8 cellular contexts compared by ENCODE assay signal in genomic region chr16:90008708-90009145, GRCh38. TPM values are rescaled to one million over a fixed set of nuclear protein-coding genes. Genes with fewer than 3 reads are reported as not detected.
A peak's percentile ranks its signal among the peaks of the same experiment; 100 is the strongest.
DNase-seq lines count a peak whose midpoint lies in the region; ATAC-seq and TF ChIP-seq lines count a peak whose summit lies in the region.

No MANE protein-coding gene starts in this region.

- TF ChIP-seq CTCF in WTC11 (IDR thresholded peaks at IDR 0.05), result no peak

- peaks cover 4% of the 10 kb centered on the region; the same call in 1 of the 2 replicates for H3K4me1 Mint-ChIP-seq in WTC11

- H3K9me3 Mint-ChIP-seq in WTC11, result no peaks in the 10 kb centered on the region

- CTCF ChIA-PET in WTC11 (lab: Charles Lee), result no interaction called here

- H3K36me3 Mint-ChIP-seq in WTC11, result peaks cover 4% of the 10 kb centered on the region

- ATAC-seq in WTC11 (no peak), HG03025 (IDR thresholded peaks at IDR 0.05; ENCODE audit: low FRiP score, unreplicated experiment) (no peak)

- DNase-seq in DMS 273 (lab: John Stamatoyannopoulos, UW; ENCODE audit: unreplicated experiment) (peak; percentile 41), DMS 273 treated with DMSO at 0.1 percent for 48 hours (lab: John Stamatoyannopoulos, UW) (no peak), superior temporal gyrus (ENCODE audit: extremely low spot score) (peak; percentile 18), WTC11 (ENCODE audit: low spot score) (no peak), SHP77 treated with DMSO at 0.1 percent for 48 hours (lab: John Stamatoyannopoulos, UW) (no peak)
- DNase-seq in activated CD4-positive, CD25-positive, alpha-beta regulatory T cell (lab: John Stamatoyannopoulos, UW), result peak; percentile 16 to 32 (median 26)
- DNase-seq in effector CD4-positive, alpha-beta T cell, result peak; percentile 30

- H3K27me3 Mint-ChIP-seq in WTC11 (ENCODE audit: low read depth), result no peaks in the 10 kb centered on the region

- no peak overlapping the region for H3K27ac Mint-ChIP-seq in WTC11

- POLR2A ChIA-PET in WTC11 (lab: Charles Lee), result no interaction called here

- H3K4me3 Mint-ChIP-seq in WTC11, result no peak overlapping the region

TF ChIP-seq in WTC11, 78 proteins besides CTCF, POLR2A, EP300 and RAD21:
- TF ChIP-seq ATF2 (CRISPR knock-in tag; IDR thresholded peaks at IDR 0.05; ENCODE audit: borderline replicate concordance, low read depth) (no peak), AFF4 (CRISPR knock-in tag; IDR thresholded peaks at IDR 0.05; ENCODE audit: borderline replicate concordance) (no peak), ZNF512 (CRISPR knock-in tag; IDR thresholded peaks at IDR 0.05; ENCODE audit: borderline replicate concordance) (no peak), ATF1 (CRISPR knock-in tag; IDR thresholded peaks at IDR 0.05) (no peak), FOXJ3 (CRISPR knock-in tag; IDR thresholded peaks at IDR 0.05; ENCODE audit: borderline replicate concordance) (no peak), SMAD3 (CRISPR knock-in tag; IDR thresholded peaks at IDR 0.05; ENCODE audit: borderline replicate concordance) (no peak)

RNA-seq across cellular contexts. Expression of gene DBNDD1, which starts 10.5 kb away (rescaled TPM):
- total RNA-seq in WTC11 (2021), result 74.8 to 77.0 TPM (median 75.0 TPM) in 3 replicates

Comparison
In these comparisons a context has a peak if more than half of its experiments do, and no peak if none do; other contexts are left out.
1. DNase-seq: peak in DMS 273 (single experiment), activated CD4-positive, CD25-positive, alpha-beta regulatory T cell (4 of 4), effector CD4-positive, alpha-beta T cell (single experiment) and superior temporal gyrus (single experiment); none in DMS 273 treated with DMSO at 0.1 percent for 48 hours (single experiment), WTC11 (single experiment) and SHP77 treated with DMSO at 0.1 percent for 48 hours (single experiment).